In the genomic region with DNA sequence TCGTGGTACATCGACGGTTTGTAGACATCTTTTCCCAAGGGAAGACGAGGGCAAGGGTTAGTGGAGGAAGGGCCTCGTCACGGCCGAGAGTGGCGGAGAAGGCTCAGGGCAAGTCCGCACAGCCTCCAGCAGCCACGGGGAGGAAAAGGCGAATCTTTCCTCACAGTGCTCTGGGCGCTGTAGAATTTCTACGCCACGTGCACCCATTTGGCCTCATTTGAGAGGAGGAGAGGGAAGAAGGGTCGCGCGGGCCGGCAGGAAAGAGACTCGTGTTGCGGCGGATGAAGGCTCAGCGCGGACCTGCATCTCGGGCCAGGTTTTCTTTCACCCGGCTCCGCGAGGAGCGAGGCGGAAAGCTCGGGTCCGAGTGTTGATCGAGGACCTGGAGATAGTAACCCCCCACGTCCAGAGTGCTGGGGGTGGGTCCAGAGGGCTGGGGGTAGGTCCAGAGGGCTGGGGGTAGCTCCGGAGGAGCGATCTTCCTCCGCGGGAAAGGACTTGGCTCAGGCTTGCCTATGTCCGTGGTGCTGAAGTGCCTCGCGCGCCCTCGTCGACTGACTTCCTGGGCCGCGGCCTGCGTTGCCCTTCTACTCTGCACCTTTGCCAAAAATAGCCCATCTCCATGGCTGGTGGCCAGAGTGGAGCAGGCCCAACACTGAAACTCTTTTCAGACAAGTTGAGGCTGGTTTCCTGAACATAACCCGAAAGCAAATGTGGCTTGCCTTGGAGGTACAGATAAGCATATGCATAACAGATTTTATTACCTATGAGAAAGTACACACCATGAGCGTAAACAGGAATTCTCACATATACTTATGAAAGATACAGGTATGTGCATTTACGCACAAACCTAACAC, we compare ENCODE assay signal across 1 cellular context.
TF ChIP-seq lines count a peak whose summit lies in the region.

No MANE protein-coding gene starts in this region.

TF ChIP-seq in endothelial cell of umbilical vein, 7 proteins besides CTCF, POLR2A, EP300 and RAD21:
- TF ChIP-seq FOS (IDR thresholded peaks at IDR 0.05; ENCODE audit: borderline replicate concordance, insufficient read depth, low read length), result no peak
- TF ChIP-seq, protein P1, sequence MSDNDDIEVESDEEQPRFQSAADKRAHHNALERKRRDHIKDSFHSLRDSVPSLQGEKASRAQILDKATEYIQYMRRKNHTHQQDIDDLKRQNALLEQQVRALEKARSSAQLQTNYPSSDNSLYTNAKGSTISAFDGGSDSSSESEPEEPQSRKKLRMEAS (IDR thresholded peaks at IDR 0.05; ENCODE audit: insufficient read depth, insufficient read length), result peak; percentile 30
